Comparison of ENCODE assay signal across 1 cellular context in genomic region chr14:77040995-77041744, GRCh38.
TF ChIP-seq lines count a peak whose summit lies in the region.

No MANE protein-coding gene starts in this region.

TF ChIP-seq in GM23338, 12 proteins besides CTCF, POLR2A, EP300 and RAD21 (continued from another document):
- TF ChIP-seq, protein P1, sequence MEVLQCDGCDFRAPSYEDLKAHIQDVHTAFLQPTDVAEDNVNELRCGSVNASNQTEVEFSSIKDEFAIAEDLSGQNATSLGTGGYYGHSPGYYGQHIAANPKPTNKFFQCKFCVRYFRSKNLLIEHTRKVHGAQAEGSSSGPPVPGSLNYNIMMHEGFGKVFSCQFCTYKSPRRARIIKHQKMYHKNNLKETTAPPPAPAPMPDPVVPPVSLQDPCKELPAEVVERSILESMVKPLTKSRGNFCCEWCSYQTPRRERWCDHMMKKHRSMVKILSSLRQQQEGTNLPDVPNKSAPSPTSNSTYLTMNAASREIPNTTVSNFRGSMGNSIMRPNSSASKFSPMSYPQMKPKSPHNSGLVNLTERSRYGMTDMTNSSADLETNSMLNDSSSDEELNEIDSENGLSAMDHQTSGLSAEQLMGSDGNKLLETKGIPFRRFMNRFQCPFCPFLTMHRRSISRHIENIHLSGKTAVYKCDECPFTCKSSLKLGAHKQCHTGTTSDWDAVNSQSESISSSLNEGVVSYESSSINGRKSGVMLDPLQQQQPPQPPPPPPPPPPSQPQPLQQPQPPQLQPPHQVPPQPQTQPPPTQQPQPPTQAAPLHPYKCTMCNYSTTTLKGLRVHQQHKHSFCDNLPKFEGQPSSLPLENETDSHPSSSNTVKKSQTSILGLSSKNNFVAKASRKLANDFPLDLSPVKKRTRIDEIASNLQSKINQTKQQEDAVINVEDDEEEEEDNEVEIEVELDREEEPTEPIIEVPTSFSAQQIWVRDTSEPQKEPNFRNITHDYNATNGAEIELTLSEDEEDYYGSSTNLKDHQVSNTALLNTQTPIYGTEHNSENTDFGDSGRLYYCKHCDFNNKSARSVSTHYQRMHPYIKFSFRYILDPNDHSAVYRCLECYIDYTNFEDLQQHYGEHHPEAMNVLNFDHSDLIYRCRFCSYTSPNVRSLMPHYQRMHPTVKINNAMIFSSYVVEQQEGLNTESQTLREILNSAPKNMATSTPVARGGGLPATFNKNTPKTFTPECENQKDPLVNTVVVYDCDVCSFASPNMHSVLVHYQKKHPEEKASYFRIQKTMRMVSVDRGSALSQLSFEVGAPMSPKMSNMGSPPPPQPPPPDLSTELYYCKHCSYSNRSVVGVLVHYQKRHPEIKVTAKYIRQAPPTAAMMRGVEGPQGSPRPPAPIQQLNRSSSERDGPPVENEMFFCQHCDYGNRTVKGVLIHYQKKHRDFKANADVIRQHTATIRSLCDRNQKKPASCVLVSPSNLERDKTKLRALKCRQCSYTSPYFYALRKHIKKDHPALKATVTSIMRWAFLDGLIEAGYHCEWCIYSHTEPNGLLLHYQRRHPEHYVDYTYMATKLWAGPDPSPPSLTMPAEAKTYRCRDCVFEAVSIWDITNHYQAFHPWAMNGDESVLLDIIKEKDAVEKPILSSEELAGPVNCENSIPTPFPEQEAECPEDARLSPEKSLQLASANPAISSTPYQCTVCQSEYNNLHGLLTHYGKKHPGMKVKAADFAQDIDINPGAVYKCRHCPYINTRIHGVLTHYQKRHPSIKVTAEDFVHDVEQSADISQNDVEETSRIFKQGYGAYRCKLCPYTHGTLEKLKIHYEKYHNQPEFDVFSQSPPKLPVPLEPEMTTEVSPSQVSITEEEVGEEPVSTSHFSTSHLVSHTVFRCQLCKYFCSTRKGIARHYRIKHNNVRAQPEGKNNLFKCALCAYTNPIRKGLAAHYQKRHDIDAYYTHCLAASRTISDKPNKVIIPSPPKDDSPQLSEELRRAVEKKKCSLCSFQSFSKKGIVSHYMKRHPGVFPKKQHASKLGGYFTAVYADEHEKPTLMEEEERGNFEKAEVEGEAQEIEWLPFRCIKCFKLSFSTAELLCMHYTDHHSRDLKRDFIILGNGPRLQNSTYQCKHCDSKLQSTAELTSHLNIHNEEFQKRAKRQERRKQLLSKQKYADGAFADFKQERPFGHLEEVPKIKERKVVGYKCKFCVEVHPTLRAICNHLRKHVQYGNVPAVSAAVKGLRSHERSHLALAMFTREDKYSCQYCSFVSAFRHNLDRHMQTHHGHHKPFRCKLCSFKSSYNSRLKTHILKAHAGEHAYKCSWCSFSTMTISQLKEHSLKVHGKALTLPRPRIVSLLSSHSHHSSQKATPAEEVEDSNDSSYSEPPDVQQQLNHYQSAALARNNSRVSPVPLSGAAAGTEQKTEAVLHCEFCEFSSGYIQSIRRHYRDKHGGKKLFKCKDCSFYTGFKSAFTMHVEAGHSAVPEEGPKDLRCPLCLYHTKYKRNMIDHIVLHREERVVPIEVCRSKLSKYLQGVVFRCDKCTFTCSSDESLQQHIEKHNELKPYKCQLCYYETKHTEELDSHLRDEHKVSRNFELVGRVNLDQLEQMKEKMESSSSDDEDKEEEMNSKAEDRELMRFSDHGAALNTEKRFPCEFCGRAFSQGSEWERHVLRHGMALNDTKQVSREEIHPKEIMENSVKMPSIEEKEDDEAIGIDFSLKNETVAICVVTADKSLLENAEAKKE (CRISPR knock-in tag; IDR thresholded peaks at IDR 0.05), result no peak
- TF ChIP-seq CREB1 (CRISPR knock-in tag; IDR thresholded peaks at IDR 0.05; ENCODE audit: low read depth) (no peak), ETS1 (IDR thresholded peaks at IDR 0.05) (no peak), EZH2 (IDR thresholded peaks at IDR 0.05; ENCODE audit: low read depth, unreplicated experiment) (no peak), STAT1 (IDR thresholded peaks at IDR 0.05; ENCODE audit: unreplicated experiment) (no peak), ZNF331 (CRISPR knock-in tag; IDR thresholded peaks at IDR 0.05; ENCODE audit: low read depth) (no peak), ZNF114 (CRISPR knock-in tag; IDR thresholded peaks at IDR 0.05) (no peak), POLR2AphosphoS5 (IDR thresholded peaks at IDR 0.05; ENCODE audit: low read depth) (no peak), EZH2phosphoT487 (IDR thresholded peaks at IDR 0.05; ENCODE audit: unreplicated experiment) (no peak), JUNB (IDR thresholded peaks at IDR 0.05; ENCODE audit: unreplicated experiment) (no peak)
